ENCODE assay signal across 8 cellular contexts in genomic region chr10:3467052-3467906, GRCh38.
DNase-seq lines count a peak whose midpoint lies in the region; ATAC-seq and TF ChIP-seq lines count a peak whose summit lies in the region.

No MANE protein-coding gene starts in this region.

- WGBS in esophagus muscularis mucosa = 53% methylated on average over 23 of the region's 23 CpGs

- H3K4me1 ChIP-seq in esophagus muscularis mucosa = peaks cover 50 to 75% (median 65%) of the 10 kb centered on the region in 4 donors
- H3K4me1 ChIP-seq in neural progenitor cell = peaks cover 22% of the 10 kb centered on the region

- H3K4me1 Mint-ChIP-seq in neural progenitor cell = peaks cover 63% of the 10 kb centered on the region

- H3K9me3 Mint-ChIP-seq in neural progenitor cell = peaks cover 2% of the 10 kb centered on the region

- H3K36me3 ChIP-seq in esophagus muscularis mucosa (no peaks in the 10 kb centered on the region), neural progenitor cell (no peaks in the 10 kb centered on the region)

- peak; percentile 96 for DNase-seq in H4 (ENCODE audit: low spot score)
- peak; percentile 75 to 87 for DNase-seq in SW 1271 (lab: John Stamatoyannopoulos, UW)
- DNase-seq in esophagus muscularis mucosa (ENCODE audit: extremely low spot score) = peak; percentile 93
- peak; percentile 32 for DNase-seq in neural progenitor cell (ENCODE audit: low spot score)
- no peak for DNase-seq in NCI-H510A (lab: John Stamatoyannopoulos, UW)
- DNase-seq in NCI-H1930 (lab: John Stamatoyannopoulos, UW) = no peak
- no peak for DNase-seq in NCI-H2227 (lab: John Stamatoyannopoulos, UW; ENCODE audit: unreplicated experiment)

- TF ChIP-seq POLR2A in esophagus muscularis mucosa (IDR thresholded peaks at IDR 0.05; ENCODE audit: low read depth) = no peak

- peak overlapping the region; percentile 84 to 91 (median 90) for H3K27ac ChIP-seq in esophagus muscularis mucosa (replicated peaks in 1 of 4)
- H3K27ac ChIP-seq in neural progenitor cell = no peak overlapping the region

- TF ChIP-seq CTCF in esophagus muscularis mucosa (IDR thresholded peaks at IDR 0.05) = peak in 2 of 3 experiments; percentile 28 to 34
- peak; percentile 25 for TF ChIP-seq CTCF in neural progenitor cell (IDR thresholded peaks at IDR 0.05)

- TF ChIP-seq EP300 in esophagus muscularis mucosa (IDR thresholded peaks at IDR 0.05) = peak; percentile 62

- no peak for ATAC-seq in GM19463 (IDR thresholded peaks at IDR 0.05; ENCODE audit: unreplicated experiment)

- H2AFZ ChIP-seq in neural progenitor cell (replicated peaks) = peak overlapping the region; percentile 60

- H3K27me3 Mint-ChIP-seq in neural progenitor cell (ENCODE audit: insufficient read depth, low read depth) = peaks cover 6% of the 10 kb centered on the region

- H4K20me1 ChIP-seq in neural progenitor cell (ENCODE audit: low read depth) = no peaks in the 10 kb centered on the region

- H3K4me2 ChIP-seq in neural progenitor cell = no peak overlapping the region

- peak overlapping the region; percentile 12 to 35 (median 21) for H3K4me3 ChIP-seq in esophagus muscularis mucosa
- no peak overlapping the region for H3K4me3 ChIP-seq in neural progenitor cell

- H3K27me3 ChIP-seq in esophagus muscularis mucosa (no peaks in the 10 kb centered on the region), neural progenitor cell (no peaks in the 10 kb centered on the region)

- H3K4me3 Mint-ChIP-seq in neural progenitor cell = no peak overlapping the region

- H3K27ac Mint-ChIP-seq in neural progenitor cell = peak overlapping the region; percentile 21

- H3F3A ChIP-seq in neural progenitor cell (ENCODE audit: low read depth) = peaks cover 8% of the 10 kb centered on the region

- H3K9me3 ChIP-seq in esophagus muscularis mucosa = no peaks in the 10 kb centered on the region
- no peaks in the 10 kb centered on the region for H3K9me3 ChIP-seq in neural progenitor cell (ENCODE audit: low read depth)

- no peaks in the 10 kb centered on the region for H3K36me3 Mint-ChIP-seq in neural progenitor cell

- no peak overlapping the region for H3K9ac ChIP-seq in neural progenitor cell

- intact Hi-C loops in esophagus muscularis mucosa (cut with DNase I) = no loop called here

- H3K79me2 ChIP-seq in neural progenitor cell (ENCODE audit: low read depth) = no peaks in the 10 kb centered on the region

Comparison
In these comparisons a context has a peak if more than half of its experiments do, and no peak if none do; other contexts are left out.
1. DNase-seq: peak in H4 (single experiment), SW 1271 (2 of 2), esophagus muscularis mucosa (single experiment) and neural progenitor cell (single experiment); none in NCI-H510A (single experiment), NCI-H1930 (0 of 2) and NCI-H2227 (single experiment).